In the genomic region with DNA sequence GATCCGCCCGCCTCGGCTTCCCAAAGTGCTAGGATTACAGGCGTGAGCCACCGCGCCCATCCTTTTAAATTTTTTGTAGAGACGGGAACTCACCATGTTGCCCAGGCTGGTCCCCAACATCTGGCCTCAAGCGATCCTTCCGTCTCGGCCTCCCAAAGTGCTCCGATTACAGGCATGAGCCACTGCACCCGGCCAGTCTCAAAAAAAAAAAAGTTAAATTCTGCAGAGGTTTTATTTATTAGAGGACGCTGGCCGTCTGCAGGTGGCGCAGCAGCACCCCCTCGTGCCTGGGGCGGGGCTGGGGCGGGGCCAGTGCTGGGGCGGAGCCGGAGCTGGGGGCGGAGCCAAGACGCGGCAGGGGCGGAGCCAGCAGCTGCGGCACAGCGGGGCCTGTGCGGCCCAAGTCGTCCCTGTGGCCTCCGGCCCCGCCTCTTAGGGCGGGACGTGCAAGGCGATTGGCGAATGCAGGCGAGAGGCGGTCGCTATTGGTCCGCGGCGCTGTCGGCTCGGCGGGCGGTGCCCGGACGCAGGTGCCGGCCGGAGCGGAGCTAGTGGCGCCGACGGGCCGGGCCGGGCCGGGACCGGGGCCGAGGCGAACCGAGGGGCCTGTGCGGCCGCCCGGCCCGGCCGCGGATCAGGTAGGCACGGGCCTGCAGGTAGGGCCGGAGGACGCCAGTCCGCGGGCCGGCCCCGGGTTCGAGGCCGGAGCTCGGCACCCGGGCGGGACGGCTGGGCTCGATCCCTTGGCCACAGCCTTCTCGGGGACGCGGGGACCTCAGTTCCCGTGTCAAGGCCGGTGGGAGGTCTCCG, we compare ENCODE assay signal across 8 cellular contexts. TPM values are rescaled to one million over a fixed set of nuclear protein-coding genes. Genes with fewer than 3 reads are reported as not detected.
DNase-seq lines count a peak whose midpoint lies in the region; ATAC-seq, FAIRE-seq and TF ChIP-seq lines count a peak whose summit lies in the region.

A gene with protein sequence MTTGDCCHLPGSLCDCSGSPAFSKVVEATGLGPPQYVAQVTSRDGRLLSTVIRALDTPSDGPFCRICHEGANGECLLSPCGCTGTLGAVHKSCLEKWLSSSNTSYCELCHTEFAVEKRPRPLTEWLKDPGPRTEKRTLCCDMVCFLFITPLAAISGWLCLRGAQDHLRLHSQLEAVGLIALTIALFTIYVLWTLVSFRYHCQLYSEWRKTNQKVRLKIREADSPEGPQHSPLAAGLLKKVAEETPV (plus strand): TSS at position 523 of the 810 bp plus-strand sequence. CDS start 8,536 bp downstream, outside the sequence.

- no peak within 1 kb of the TSS for H2BK120ac ChIP-seq in mesendoderm (ENCODE audit: low read depth, low read length)

- H3K9me3 ChIP-seq in Caco-2 = no peaks in the 10 kb centered on the region

- no peak within 1 kb of the TSS for H3K18ac ChIP-seq in mesendoderm (ENCODE audit: low read length)

- intact Hi-C loops in Caco-2 (cut with micrococcal nuclease; ENCODE audit: unreplicated experiment) = loop anchor here (5.0 kb wide), 2 partner anchors 49 to 94 kb away; no protein-coding TSS in a partner anchor

- peak; percentile 97 for ATAC-seq in GM21367 (IDR thresholded peaks at IDR 0.05; ENCODE audit: unreplicated experiment)
- ATAC-seq in effector memory CD8-positive, alpha-beta T cell (replicated peaks) = peak; percentile 99

- no peaks in the 10 kb centered on the region for H3K9me3 Mint-ChIP-seq in Caco-2 (ENCODE audit: unreplicated experiment)
- no peaks in the 10 kb centered on the region for H3K9me3 Mint-ChIP-seq in effector memory CD8-positive, alpha-beta T cell

- DNase-seq in Caco-2 (peak; percentile 95 to 96), HTR-8/SVneo (ENCODE audit: insufficient read length, low spot score) (peak; percentile 98), NOMO-1 (lab: John Stamatoyannopoulos, UW; ENCODE audit: unreplicated experiment in 2 of 2) (peak; percentile 86 to 96), mesendoderm (peak; percentile 97)
- peak; percentile 92 to 94 (median 93) for DNase-seq in effector memory CD8-positive, alpha-beta T cell
- DNase-seq in stimulated activated CD8-positive, alpha-beta memory T cell treated with anti-CD3 and anti-CD28 coated beads, Interleukin-12 subunit alpha, Interleukin-12 subunit beta, amount 100 ng/mL, for 4 hours (ENCODE audit: low read depth) = peak; percentile 96

- no peaks in the 10 kb centered on the region for H3K36me3 Mint-ChIP-seq in Caco-2 (ENCODE audit: insufficient read depth, unreplicated experiment)
- H3K36me3 Mint-ChIP-seq in effector memory CD8-positive, alpha-beta T cell (ENCODE audit: insufficient read depth) = peaks cover 6% of the 10 kb centered on the region

- no peak within 1 kb of the TSS for H3K27ac ChIP-seq in mesendoderm (ENCODE audit: low read depth, low read length)

- H3K4ac ChIP-seq in mesendoderm (ENCODE audit: low read depth, low read length) = no peak within 1 kb of the TSS

- H3K4me1 Mint-ChIP-seq in Caco-2 (ENCODE audit: low read depth, unreplicated experiment) = no peaks in the 10 kb centered on the region
- H3K4me1 Mint-ChIP-seq in effector memory CD8-positive, alpha-beta T cell (ENCODE audit: low read depth in 2 of 2) = peaks cover 4 to 7% of the 10 kb centered on the region in 2 donors

- no peak within 1 kb of the TSS for H2BK5ac ChIP-seq in mesendoderm (ENCODE audit: low read length)

- H3K79me1 ChIP-seq in mesendoderm (ENCODE audit: low read length) = no peaks in the 10 kb centered on the region

- no peak within 1 kb of the TSS for H4K5ac ChIP-seq in mesendoderm (ENCODE audit: low read length)

- no peaks in the 10 kb centered on the region for H3K27me3 Mint-ChIP-seq in Caco-2 (ENCODE audit: insufficient read depth, unreplicated experiment)
- no peaks in the 10 kb centered on the region for H3K27me3 Mint-ChIP-seq in effector memory CD8-positive, alpha-beta T cell

- H3K36me3 ChIP-seq in Caco-2 (ENCODE audit: control insufficient read depth, insufficient read depth, low read length) (no peaks in the 10 kb centered on the region), mesendoderm (ENCODE audit: control insufficient read depth, insufficient read depth, low read length) (no peaks in the 10 kb centered on the region)

- POLR2A ChIA-PET in Caco-2 (lab: Charles Lee) = interaction anchor here (0.5 to 1.8 kb wide), 7 partner anchors 11 to 101 kb away, joined by 3 to 9 read pairs (median 5); a partner anchor contains a TSS
- POLR2A ChIA-PET in activated CD8-positive, alpha-beta memory T cell treated with anti-CD3 and anti-CD28 coated beads for 36 hours (lab: Charles Lee) = interaction anchor here (0.6 to 2.1 kb wide), 9 partner anchors 8 to 203 kb away, joined by 3 to 9 read pairs (median 4); a partner anchor contains a TSS

- no peak within 1 kb of the TSS for H4K8ac ChIP-seq in mesendoderm (ENCODE audit: low read depth, low read length)

- BruUV-seq in Caco-2 (replicated peaks; lab: Mats Ljungman, UMichigan) = no TSS peak

- FAIRE-seq in HTR-8/SVneo (lab: Jason Lieb, UNC) = peak; percentile 98

- H3K4me1 ChIP-seq in Caco-2 (peaks cover 11% of the 10 kb centered on the region), mesendoderm (ENCODE audit: control insufficient read depth, low read depth, low read length) (no peaks in the 10 kb centered on the region)

- H3K4me3 ChIP-seq in Caco-2 (ENCODE audit: low read depth, low read length) (peak within 1 kb of the TSS; percentile 75), mesendoderm (ENCODE audit: low read length) (peak within 1 kb of the TSS; percentile 59)

- CTCF ChIA-PET in Caco-2 (lab: Charles Lee) = interaction anchor here (0.5 to 2.3 kb wide), 21 partner anchors 8 to 1063 kb away, joined by 3 to 19 read pairs (median 5); a partner anchor contains a TSS
- CTCF ChIA-PET in activated CD8-positive, alpha-beta memory T cell treated with anti-CD3 and anti-CD28 coated beads for 36 hours (lab: Charles Lee) = interaction anchor here (0.7 to 3.8 kb wide), 12 partner anchors 12 to 167 kb away, joined by 3 to 22 read pairs (median 4); a partner anchor contains a TSS

- no peaks in the 10 kb centered on the region for H3K79me2 ChIP-seq in mesendoderm (ENCODE audit: control insufficient read depth, insufficient read depth, low read length)

- no peak within 1 kb of the TSS for H3K23ac ChIP-seq in mesendoderm (ENCODE audit: low read length)

- peak; percentile 37 to 72 for TF ChIP-seq CTCF in Caco-2 (IDR thresholded peaks at IDR 0.05; ENCODE audit: insufficient read depth in 1 of 2, low read depth in 1 of 2, low read length in 1 of 2, severe bottlenecking in 1 of 2, unreplicated experiment in 1 of 2)

- H3K27me3 ChIP-seq in Caco-2 (replicated peaks; ENCODE audit: control insufficient read depth, insufficient read depth, low read length) = no peaks in the 10 kb centered on the region
- no peaks in the 10 kb centered on the region for H3K27me3 ChIP-seq in mesendoderm (ENCODE audit: insufficient read depth, low read length, poor library complexity)

- no peak within 1 kb of the TSS for H2BK15ac ChIP-seq in mesendoderm (replicated peaks; ENCODE audit: low read depth)

- peak within 1 kb of the TSS; percentile 53 for H3K4me3 Mint-ChIP-seq in Caco-2 (ENCODE audit: unreplicated experiment)
- peak within 1 kb of the TSS; percentile 49 to 64 for H3K4me3 Mint-ChIP-seq in effector memory CD8-positive, alpha-beta T cell

- H3K4me2 ChIP-seq in mesendoderm (ENCODE audit: low read length) = peak within 1 kb of the TSS; percentile 91

- H3K9ac ChIP-seq in mesendoderm (ENCODE audit: low read length) = peak within 1 kb of the TSS; percentile 67

- peak within 1 kb of the TSS; percentile 74 for H3K56ac ChIP-seq in mesendoderm (ENCODE audit: low read length)

- no peak within 1 kb of the TSS for H3K27ac Mint-ChIP-seq in Caco-2 (ENCODE audit: unreplicated experiment)
- no peak within 1 kb of the TSS for H3K27ac Mint-ChIP-seq in effector memory CD8-positive, alpha-beta T cell

- no peak within 1 kb of the TSS for H2AK5ac ChIP-seq in mesendoderm (ENCODE audit: low read length)

- WGBS in mesendoderm (ENCODE audit: extremely low coverage, insufficient coverage, low lambda C conversion rate) = no CpG with 5 or more reads among the region's 85 CpGs

RNA-seq across cellular contexts. Expression of the gene that starts here (rescaled TPM):
- total RNA-seq in Caco-2 (2022) = 13.8 and 15.2 TPM in 2 replicates
- total RNA-seq in activated CD8-positive, alpha-beta memory T cell treated with anti-CD3 and anti-CD28 coated beads for 36 hours = 10 to 100 TPM; 10.3 to 11.1 TPM
- polyA plus RNA-seq in mesendoderm (2013, experiment 1 of 2) = 9.8 TPM
- 10.2 TPM for polyA plus RNA-seq in mesendoderm (2013, experiment 2 of 2)
